7 cellular contexts compared by ENCODE assay signal in genomic region chr10:130111848-130112180, GRCh38. TPM values are rescaled to one million over a fixed set of nuclear protein-coding genes. Genes with fewer than 3 reads are reported as not detected.
DNase-seq lines count a peak whose midpoint lies in the region; ATAC-seq lines count a peak whose summit lies in the region.

No MANE protein-coding gene starts in this region.

- WGBS in HUES64: 82% methylated on average over 6 of the region's 6 CpGs

- H3K9ac ChIP-seq in HUES64 (ENCODE audit: low read depth, low read length): no peak overlapping the region; the same call in 1 of the 2 replicates
- H3K9ac ChIP-seq in iPS-20b (ENCODE audit: low read depth, low read length): peak overlapping the region; percentile 98; the same call in 1 of the 2 replicates
- H3K9ac ChIP-seq in stomach smooth muscle (ENCODE audit: low read length in 2 of 2): peak overlapping the region in 1 of 2 donors; percentile 84

- no peak for DNase-seq in NCI-H1436 treated with DMSO at 0.1 percent for 48 hours (lab: John Stamatoyannopoulos, UW)

- no peaks in the 10 kb centered on the region; the same call in 1 of the 2 replicates for H3K9me3 ChIP-seq in HUES64 (ENCODE audit: insufficient read depth, low read depth, low read length)
- H3K9me3 ChIP-seq in iPS-20b (ENCODE audit: insufficient read depth, low read depth, low read length): no peaks in the 10 kb centered on the region; the same call in 1 of the 2 replicates
- H3K9me3 ChIP-seq in stomach smooth muscle (ENCODE audit: control insufficient read depth in 2 of 2, low read length in 2 of 2): no peaks in the 10 kb centered on the region

- H3K36me3 Mint-ChIP-seq in activated T-helper 17 cell treated with anti-CD3 and anti-CD28 coated beads, Interleukin-2, amount 50 U/mL, for 72 hours (ENCODE audit: low read depth): no peaks in the 10 kb centered on the region

- H3K27ac ChIP-seq in HUES64 (ENCODE audit: low read depth, low read length): no peak overlapping the region
- H3K27ac ChIP-seq in iPS-20b (ENCODE audit: low read length): no peak overlapping the region
- H3K27ac ChIP-seq in stomach smooth muscle (ENCODE audit: low read length): peak overlapping the region; percentile 82

- H3K36me3 ChIP-seq in HUES64 (ENCODE audit: insufficient read depth, low read length) (no peaks in the 10 kb centered on the region), iPS-20b (ENCODE audit: insufficient read depth, low read depth, low read length) (no peaks in the 10 kb centered on the region), stomach smooth muscle (ENCODE audit: control insufficient read depth in 2 of 2, insufficient read depth in 2 of 2, low read length in 2 of 2) (no peaks in the 10 kb centered on the region)

- H3K4me1 ChIP-seq in HUES64 (ENCODE audit: insufficient read depth, low read length) (peaks cover 8% of the 10 kb centered on the region; the same call in 1 of the 2 replicates), iPS-20b (ENCODE audit: insufficient read depth, low read length) (0 out of 2 replicates have a peak, but pooled peaks cover 4% of the 10 kb centered on the region), stomach smooth muscle (ENCODE audit: control insufficient read depth, insufficient read depth, low read length) (peaks cover 29% of the 10 kb centered on the region)

- H3K4me3 ChIP-seq in HUES64 (ENCODE audit: low read length) (peak overlapping the region; percentile 99), iPS-20b (ENCODE audit: low read length) (peak overlapping the region; percentile 99), stomach smooth muscle (ENCODE audit: low read length in 2 of 2) (peak overlapping the region; percentile 91 to 95)

- H3K27me3 Mint-ChIP-seq in activated T-helper 17 cell treated with anti-CD3 and anti-CD28 coated beads, Interleukin-2, amount 50 U/mL, for 72 hours: no peaks in the 10 kb centered on the region

- no peaks in the 10 kb centered on the region for H3K9me3 Mint-ChIP-seq in activated T-helper 17 cell treated with anti-CD3 and anti-CD28 coated beads, Interleukin-2, amount 50 U/mL, for 72 hours

- ATAC-seq in activated T-helper 17 cell treated with anti-CD3 and anti-CD28 coated beads, Interleukin-2, amount 50 U/mL, for 72 hours (replicated peaks): no peak
- no peak for ATAC-seq in GM21515 (IDR thresholded peaks at IDR 0.05; ENCODE audit: unreplicated experiment)
- no peak for ATAC-seq in activated CD4-positive, CD25-positive, alpha-beta regulatory T cell treated with anti-CD3 and anti-CD28 coated beads, Interleukin-2, amount 50 U/mL, for 24 hours

- peak overlapping the region; percentile 92 for H3K4me3 Mint-ChIP-seq in activated T-helper 17 cell treated with anti-CD3 and anti-CD28 coated beads, Interleukin-2, amount 50 U/mL, for 72 hours

- peak overlapping the region; percentile 85 for H3K27ac Mint-ChIP-seq in activated T-helper 17 cell treated with anti-CD3 and anti-CD28 coated beads, Interleukin-2, amount 50 U/mL, for 72 hours

- H3K27me3 ChIP-seq in HUES64 (ENCODE audit: insufficient read depth, low read length) (no peaks in the 10 kb centered on the region), iPS-20b (ENCODE audit: insufficient read depth, low read length) (peaks cover 3% of the 10 kb centered on the region), stomach smooth muscle (ENCODE audit: control insufficient read depth in 1 of 2, insufficient read depth in 2 of 2, low read length in 2 of 2) (no peaks in the 10 kb centered on the region)

- peaks cover 22% of the 10 kb centered on the region for H3K4me1 Mint-ChIP-seq in activated T-helper 17 cell treated with anti-CD3 and anti-CD28 coated beads, Interleukin-2, amount 50 U/mL, for 72 hours

RNA-seq across cellular contexts. Expression of gene C10orf143, which starts 1.2 kb away (rescaled TPM):
- 2.0 TPM for polyA plus RNA-seq in HUES64 (2013, experiment 1 of 2)
- polyA plus RNA-seq in HUES64 (2013, experiment 2 of 2): 2.5 TPM
- total RNA-seq in activated T-helper 17 cell treated with anti-CD3 and anti-CD28 coated beads, Interleukin-2, amount 50 U/mL, for 72 hours: 1 to 10 TPM in 1 of 2 donors, under 1 TPM in 1; 0.95 to 2.0 TPM

RNA-seq across cellular contexts. Expression of gene GLRX3, which starts 24.4 kb away (rescaled TPM):
- 158 TPM for polyA plus RNA-seq in HUES64 (2013, experiment 1 of 2)
- 153 TPM for polyA plus RNA-seq in HUES64 (2013, experiment 2 of 2)
- 100 to 1,000 TPM in 1 of 2 donors, 10 to 100 TPM in 1; 66.7 to 112 TPM for total RNA-seq in activated T-helper 17 cell treated with anti-CD3 and anti-CD28 coated beads, Interleukin-2, amount 50 U/mL, for 72 hours
